ENCODE assay signal across 9 cellular contexts in genomic region chr7:74097937-74098614, GRCh38. TPM values are rescaled to one million over a fixed set of nuclear protein-coding genes. Genes with fewer than 3 reads are reported as not detected.
DNase-seq lines count a peak whose midpoint lies in the region; ATAC-seq, FAIRE-seq and TF ChIP-seq lines count a peak whose summit lies in the region.
"Had no signal": no experiment of that assay in that cellular context is flagged by ENCODE, and none has a peak within 500 bp of the region (broad histone marks: within the 10 kb centered on the region; RNA-seq: fewer than 3 reads in every experiment).

No MANE protein-coding gene starts in this region.

- H3K27ac ChIP-seq in K562 (ENCODE audit: extremely low read depth, low read depth, low read length) (no peak overlapping the region), urinary bladder (ENCODE audit: low read depth) (peak overlapping the region; percentile 75)
- H3K27ac ChIP-seq: dorsolateral prefrontal cortex had no signal

- BruUV-seq in K562 (replicated peaks; lab: Mats Ljungman, UMichigan): no TSS peak

- H3K27ac Mint-ChIP-seq in T-helper 2 cell treated with Interferon-gamma antibody and Interleukin-4, amounts not matched to agents 5 μg/mL and 100 μg/mL, for 36 hours: no peak overlapping the region

- intact Hi-C loops in K562 (cut with micrococcal nuclease): no loop called here

- H3K79me2 ChIP-seq in K562 (ENCODE audit: control insufficient read depth, insufficient read depth, low read length): 0 out of 3 replicates have a peak, but pooled peaks cover 3% of the 10 kb centered on the region

- CTCF ChIA-PET in K562 (lab: Yijun Ruan, JAX; ENCODE audit: low intra/inter-chr PET ratio): no interaction called here

- TF ChIP-seq EP300 in K562 (IDR thresholded peaks at IDR 0.05; ENCODE audit: low read length): no peak

- ATAC-seq in K562 (no peak), HG03095 (IDR thresholded peaks at IDR 0.05; ENCODE audit: unreplicated experiment) (no peak), GM21423 (IDR thresholded peaks at IDR 0.05; ENCODE audit: unreplicated experiment) (no peak)

- no peak overlapping the region for H2AFZ ChIP-seq in K562 (ENCODE audit: low read depth, low read length)

- H3K4me1 ChIP-seq in K562 (replicated peaks in 1 of 2; ENCODE audit: control insufficient read depth in 2 of 2, insufficient read depth in 2 of 2, low read length in 2 of 2) (peaks cover 22 to 32% of the 10 kb centered on the region in 2 experiments), urinary bladder (ENCODE audit: insufficient read depth) (no peaks in the 10 kb centered on the region)

- peaks cover 3% of the 10 kb centered on the region for H3K9me3 Mint-ChIP-seq in T-helper 2 cell treated with Interferon-gamma antibody and Interleukin-4, amounts not matched to agents 5 μg/mL and 100 μg/mL, for 36 hours

- H3K4me1 Mint-ChIP-seq in T-helper 2 cell treated with Interferon-gamma antibody and Interleukin-4, amounts not matched to agents 5 μg/mL and 100 μg/mL, for 36 hours (ENCODE audit: low read depth): peaks cover 13% of the 10 kb centered on the region

- TF ChIP-seq CTCF in K562 (IDR thresholded peaks at IDR 0.05 in 2 of 3, conservative IDR thresholded peaks at IDR 0.05 in 1 of 3; ENCODE audit: insufficient read depth in 2 of 3, low read depth in 1 of 3, low read length in 3 of 3): no peak

- no peak for FAIRE-seq in K562 (lab: Jason Lieb, UNC)

- H3K9ac ChIP-seq in K562 (ENCODE audit: insufficient read depth in 1 of 2, low read depth in 2 of 2, low read length in 2 of 2): 0 out of 4 replicates have a peak overlapping the region, but pooled peaks of 1 of the 2 experiments have one; percentile 33

- no peak for TF ChIP-seq RAD21 in K562 (CRISPR knock-in tag; conservative IDR thresholded peaks at IDR 0.05 in 1 of 2, IDR thresholded peaks at IDR 0.05 in 1 of 2)

- no peak overlapping the region for H3K4me3 ChIP-seq in K562
- no peak overlapping the region for H3K4me3 ChIP-seq in urinary bladder (ENCODE audit: low read depth, low read length)
- H3K4me3 ChIP-seq: dorsolateral prefrontal cortex had no signal

- H3K36me3 ChIP-seq in K562 (ENCODE audit: control insufficient read depth, insufficient read depth, low read length) (peaks cover 61% of the 10 kb centered on the region; the same call in 2 of the 3 replicates), urinary bladder (ENCODE audit: insufficient read depth) (peaks cover 2% of the 10 kb centered on the region)

- no peak for TF ChIP-seq POLR2A in K562 (conservative IDR thresholded peaks at IDR 0.05)

- H3K36me3 Mint-ChIP-seq in T-helper 2 cell treated with Interferon-gamma antibody and Interleukin-4, amounts not matched to agents 5 μg/mL and 100 μg/mL, for 36 hours (ENCODE audit: low read depth): peaks cover 8% of the 10 kb centered on the region

- H3K4me2 ChIP-seq in K562 (ENCODE audit: insufficient read depth, low read length): no peak overlapping the region

- H3K9me1 ChIP-seq in K562 (ENCODE audit: control insufficient read depth, insufficient read depth, low read length): no peaks in the 10 kb centered on the region

- no peaks in the 10 kb centered on the region for H3K27me3 ChIP-seq in K562 (ENCODE audit: control insufficient read depth in 2 of 2, insufficient read depth in 2 of 2, low read length in 2 of 2)
- H3K27me3 ChIP-seq: dorsolateral prefrontal cortex had no signal

- 81% methylated on average over 11 of the region's 11 CpGs for WGBS in K562 (ENCODE audit: insufficient coverage, low coverage, missing lambda C conversion rate)
- 49% methylated on average over 11 of the region's 11 CpGs for WGBS in urinary bladder

- POLR2A ChIA-PET in K562 (lab: Yijun Ruan, JAX): interaction anchor here (0.7 to 1.2 kb wide), 2 partner anchors 40 to 157 kb away, joined by 3 read pairs; no protein-coding TSS in a partner anchor

- no peaks in the 10 kb centered on the region for H3K9me3 ChIP-seq in K562 (replicated peaks; ENCODE audit: control insufficient read depth, insufficient read depth, low read depth, low read length)

- H3K4me3 Mint-ChIP-seq in T-helper 2 cell treated with Interferon-gamma antibody and Interleukin-4, amounts not matched to agents 5 μg/mL and 100 μg/mL, for 36 hours: no peak overlapping the region

- no peaks in the 10 kb centered on the region for H3K27me3 Mint-ChIP-seq in T-helper 2 cell treated with Interferon-gamma antibody and Interleukin-4, amounts not matched to agents 5 μg/mL and 100 μg/mL, for 36 hours (ENCODE audit: low read depth)

- H4K20me1 ChIP-seq in K562 (replicated peaks; ENCODE audit: control insufficient read depth, insufficient read depth, low read length): peaks cover 4% of the 10 kb centered on the region; the same call in 1 of the 2 replicates

- in situ Hi-C loops in K562 (cut with MboI): no loop called here

- peak; percentile 80 for DNase-seq in HK-2 (ENCODE audit: unreplicated experiment)
- DNase-seq in K562 (ENCODE audit: extremely low read depth in 1 of 4, low spot score in 3 of 4): peak in 1 of 4 experiments; percentile 6
- DNase-seq in kidney tubule cell (ENCODE audit: low spot score): peak; percentile 74
- DNase-seq in T-helper 2 cell treated with Interferon-gamma antibody and Interleukin-4, amounts not matched to agents 5 μg/mL and 100 μg/mL, for 36 hours (ENCODE audit: low spot score): no peak
- DNase-seq: dorsolateral prefrontal cortex, Kasumi-1 had no signal

TF ChIP-seq in K562, 482 proteins besides CTCF, POLR2A, EP300 and RAD21:
- TF ChIP-seq JUN (IDR thresholded peaks at IDR 0.05; ENCODE audit: borderline replicate concordance, low read depth, low read length) (peak; percentile 8; the same call in 1 of the 2 replicates), JUN (CRISPR knock-in tag; IDR thresholded peaks at IDR 0.05; ENCODE audit: borderline replicate concordance) (no peak), HLTF (IDR thresholded peaks at IDR 0.05) (no peak), ATF3 (IDR thresholded peaks at IDR 0.05) (peak; percentile 72), ATF3 (CRISPR knock-in tag; conservative IDR thresholded peaks at IDR 0.05) (no peak), DNMT1 (IDR thresholded peaks at IDR 0.05) (no peak), CEBPG (CRISPR knock-in tag; IDR thresholded peaks at IDR 0.05) (no peak), CEBPG (tag; conservative IDR thresholded peaks at IDR 0.05 in 1 of 2, IDR thresholded peaks at IDR 0.05 in 1 of 2) (0 out of 4 replicates have a peak, but pooled peaks of 1 of the 2 experiments have one; percentile 22)

RNA-seq across cellular contexts. Expression of gene LIMK1, which starts 14.5 kb away (rescaled TPM):
- total RNA-seq in K562 (2011; cell fraction: chromatin; rRNA removed; ENCODE audit: low replicate concordance): 23.2 and 66.1 TPM in 2 replicates
- 28.6 and 29.9 TPM in 2 replicates for total RNA-seq in K562 (2011; cell fraction: nucleolus; rRNA removed)
- 24.9 and 30.2 TPM in 2 replicates for total RNA-seq in K562 (2011; cell fraction: nucleoplasm; rRNA removed)
- total RNA-seq in K562 (2014; rRNA removed): 21.1 and 23.1 TPM in 2 replicates
- 5.1 and 6.4 TPM in 2 replicates for total RNA-seq in K562 (2014; rRNA removed; fragmentation: Illumina TruSeq; extraction: Trizol)
- 15.0 and 16.0 TPM in 2 replicates for total RNA-seq in K562 (2015; rRNA removed; fragmentation: Illumina TruSeq; extraction: Trizol)
- 29.0 and 30.0 TPM in 2 replicates for total RNA-seq in K562 (2021)
- 14.3 and 17.7 TPM in 2 replicates for polyA plus RNA-seq in K562 (2011; rRNA removed)
- 17.9 and 46.8 TPM in 2 replicates for polyA plus RNA-seq in K562 (2011; cell fraction: cytosol; rRNA removed)
- polyA plus RNA-seq in K562 (2011; cell fraction: nucleus; rRNA removed): 22.4 and 50.0 TPM in 2 replicates
- 18.8 and 23.1 TPM in 2 replicates for polyA plus RNA-seq in K562 (2012)
- polyA plus RNA-seq in K562 (2014; fragmentation: Illumina TruSeq; extraction: Trizol): 24.5 and 36.9 TPM in 2 replicates
- polyA plus RNA-seq in K562 (2014; fragmentation: Nextera tagmentation; extraction: Ambion mirVana): under 1 TPM; 0.14 to 0.38 TPM
- 15.9 and 18.1 TPM in 2 replicates for polyA plus RNA-seq in K562 (2014; rRNA removed)
- 6.9 and 18.5 TPM in 2 replicates for polyA minus RNA-seq in K562 (2011; rRNA and poly(A)+ RNA removed)
- 15.1 and 16.3 TPM in 2 replicates for polyA minus RNA-seq in K562 (2011; cell fraction: cytosol; rRNA and poly(A)+ RNA removed)
- 6.2 and 7.5 TPM in 2 replicates for polyA minus RNA-seq in K562 (2011; cell fraction: nucleus; rRNA and poly(A)+ RNA removed)
- total RNA-seq in urinary bladder: 11.2 TPM
- 14.7 TPM for polyA plus RNA-seq in urinary bladder
